ENCODE assay signal across 21 cellular contexts in genomic region chr13:37481858-37482227, GRCh38.
"Had no signal": no experiment of that assay in that cellular context is flagged by ENCODE, and none has a peak within 500 bp of the region (broad histone marks: within the 10 kb centered on the region; RNA-seq: fewer than 3 reads in every experiment).

No MANE protein-coding gene starts in this region.

- H3K4me3 ChIP-seq: ascending aorta, hepatocyte, tibial artery had no signal

- H3K4me1 Mint-ChIP-seq: immature natural killer cell; natural killer cell; stimulated activated effector memory CD8-positive, alpha-beta T cell treated with anti-CD3 and anti-CD28 coated beads, Interleukin-12 subunit alpha, Interleukin-12 subunit beta, amount 100 ng/mL, for 72 hours; stimulated activated naive CD8-positive, alpha-beta T cell treated with anti-CD3 and anti-CD28 coated beads, Interleukin-15, amount 100 ng/mL, for 72 hours had no signal

- H3K79me2 ChIP-seq: hepatocyte, parathyroid adenoma had no signal

- H3K4me2 ChIP-seq: hepatocyte had no signal

- DNase-seq: activated CD4-positive, alpha-beta T cell treated with anti-CD3 and anti-CD28 coated beads for 1 hour; activated CD4-positive, alpha-beta T cell treated with anti-CD3 and anti-CD28 coated beads, Interleukin-2, amount 50 U/mL, for 1 hour; activated CD8-positive, alpha-beta T cell treated with anti-CD3 and anti-CD28 coated beads, Interleukin-2, amount 10 ng/mL, durations not matched to agents 7 days and 5 days; activated gamma-delta T cell treated with Interleukin-2 at 50 U/mL for 16 hours; central memory CD4-positive, alpha-beta T cell; effector memory CD4-positive, alpha-beta T cell; glutamatergic neuron; immature natural killer cell; midbrain; natural killer cell; right cardiac atrium; stimulated activated CD4-positive, alpha-beta T cell treated with anti-CD3 and anti-CD28 coated beads, Interleukin-1b, Interleukin-23, amount 100 ng/mL, for 48 hours; stimulated activated naive CD8-positive, alpha-beta T cell treated with anti-CD3 and anti-CD28 coated beads, Interleukin-15, amount 100 ng/mL, for 72 hours; tibial artery had no signal

- H3K27ac ChIP-seq: ascending aorta, hepatocyte, neutrophil, parathyroid adenoma, tibial artery had no signal

- H3K27me3 ChIP-seq: ascending aorta, hepatocyte, neutrophil, tibial artery had no signal

- H3K9ac ChIP-seq: parathyroid adenoma had no signal

- H3K36me3 Mint-ChIP-seq: activated naive CD4-positive, alpha-beta T cell treated with anti-CD3 and anti-CD28 coated beads, Interleukin-2, amount 50 U/mL, for 72 hours; immature natural killer cell; stimulated activated effector memory CD8-positive, alpha-beta T cell treated with anti-CD3 and anti-CD28 coated beads, Interleukin-12 subunit alpha, Interleukin-12 subunit beta, amount 100 ng/mL, for 72 hours had no signal

- H3K4me3 Mint-ChIP-seq: activated CD8-positive, alpha-beta T cell treated with anti-CD3 and anti-CD28 coated beads, Interleukin-2, amount 10 ng/mL, durations not matched to agents 7 days and 5 days; immature natural killer cell; natural killer cell; stimulated activated effector memory CD8-positive, alpha-beta T cell treated with anti-CD3 and anti-CD28 coated beads, Interleukin-12 subunit alpha, Interleukin-12 subunit beta, amount 100 ng/mL, for 72 hours; stimulated activated naive CD8-positive, alpha-beta T cell treated with anti-CD3 and anti-CD28 coated beads, Interleukin-15, amount 100 ng/mL, for 72 hours; T-helper 2 cell treated with Interferon-gamma antibody and Interleukin-4, amounts not matched to agents 5 μg/mL and 100 μg/mL, for 36 hours had no signal

- H3K9me3 ChIP-seq: ascending aorta, neutrophil, tibial artery had no signal

- H3K27me3 Mint-ChIP-seq: stimulated activated naive CD8-positive, alpha-beta T cell treated with anti-CD3 and anti-CD28 coated beads, Interleukin-15, amount 100 ng/mL, for 72 hours had no signal

- H3K4me1 ChIP-seq: ascending aorta, parathyroid adenoma had no signal

- H3K36me3 ChIP-seq: ascending aorta, neutrophil, tibial artery had no signal

- H3K27ac Mint-ChIP-seq: activated CD8-positive, alpha-beta T cell treated with anti-CD3 and anti-CD28 coated beads, Interleukin-2, amount 10 ng/mL, durations not matched to agents 7 days and 5 days; activated naive CD4-positive, alpha-beta T cell treated with anti-CD3 and anti-CD28 coated beads, Interleukin-2, amount 50 U/mL, for 72 hours; immature natural killer cell; natural killer cell; stimulated activated effector memory CD8-positive, alpha-beta T cell treated with anti-CD3 and anti-CD28 coated beads, Interleukin-12 subunit alpha, Interleukin-12 subunit beta, amount 100 ng/mL, for 72 hours; stimulated activated naive CD8-positive, alpha-beta T cell treated with anti-CD3 and anti-CD28 coated beads, Interleukin-15, amount 100 ng/mL, for 72 hours; T-helper 2 cell treated with Interferon-gamma antibody and Interleukin-4, amounts not matched to agents 5 μg/mL and 100 μg/mL, for 36 hours had no signal

- H2AFZ ChIP-seq: hepatocyte, parathyroid adenoma had no signal
